ENCODE assay signal across 1 cellular context in the genomic region with DNA sequence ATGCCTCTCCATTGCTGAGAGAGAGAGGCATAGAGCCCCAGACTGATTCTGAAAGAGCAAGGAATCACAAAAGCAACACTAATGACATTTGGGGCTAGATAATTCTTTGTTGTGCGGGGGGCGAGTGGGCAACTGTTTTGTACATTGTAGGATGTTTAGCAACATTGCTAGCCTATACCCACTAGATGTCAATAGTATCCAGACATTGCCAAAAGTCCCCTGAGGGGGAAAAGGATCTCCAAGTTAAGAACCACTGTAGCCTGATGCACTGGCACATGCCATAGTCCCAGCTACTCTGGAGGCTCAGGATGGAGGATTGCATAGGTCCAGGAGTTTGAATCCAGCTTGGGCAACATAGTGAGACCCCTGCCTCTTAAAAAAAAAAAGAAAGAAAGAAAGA.
TF ChIP-seq lines count a peak whose summit lies in the region.

No MANE protein-coding gene starts in this region.

TF ChIP-seq in H1, 55 proteins besides CTCF, POLR2A, EP300 and RAD21 (continued from another document):
- TF ChIP-seq E2F6 (IDR thresholded peaks at IDR 0.05) (no peak), SRF (IDR thresholded peaks at IDR 0.05; ENCODE audit: low read depth, low read length) (no peak), RFX5 (IDR thresholded peaks at IDR 0.05; ENCODE audit: borderline replicate concordance, low read depth, low read length) (no peak), MAFK (IDR thresholded peaks at IDR 0.05; ENCODE audit: low read depth, low read length) (no peak), SIN3A (conservative IDR thresholded peaks at IDR 0.05 in 1 of 2, IDR thresholded peaks at IDR 0.05 in 1 of 2; ENCODE audit: low read depth in 1 of 2, low read length in 2 of 2) (no peak), CEBPB (IDR thresholded peaks at IDR 0.05; ENCODE audit: low read depth, low read length) (no peak), GTF2F1 (IDR thresholded peaks at IDR 0.05; ENCODE audit: borderline replicate concordance, low read depth, low read length) (no peak), ZNF274 (IDR thresholded peaks at IDR 0.05; ENCODE audit: borderline replicate concordance, extremely low read depth, low read length) (no peak), SIX5 (IDR thresholded peaks at IDR 0.05; ENCODE audit: low read depth, low read length) (no peak), JUN (IDR thresholded peaks at IDR 0.05; ENCODE audit: low read depth, low read length) (no peak), TAF1 (IDR thresholded peaks at IDR 0.05; ENCODE audit: low read depth, low read length) (no peak), RBBP5 (IDR thresholded peaks at IDR 0.05; ENCODE audit: borderline replicate concordance, low read depth, low read length) (no peak), SP4 (IDR thresholded peaks at IDR 0.05; ENCODE audit: low read length) (no peak), SUZ12 (IDR thresholded peaks at IDR 0.05; ENCODE audit: low read length) (no peak), SIRT6 (IDR thresholded peaks at IDR 0.05; ENCODE audit: low read length) (no peak)
- TF ChIP-seq, protein P1, sequence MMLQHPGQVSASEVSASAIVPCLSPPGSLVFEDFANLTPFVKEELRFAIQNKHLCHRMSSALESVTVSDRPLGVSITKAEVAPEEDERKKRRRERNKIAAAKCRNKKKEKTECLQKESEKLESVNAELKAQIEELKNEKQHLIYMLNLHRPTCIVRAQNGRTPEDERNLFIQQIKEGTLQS (IDR thresholded peaks at IDR 0.05; ENCODE audit: insufficient read depth, low read depth, low read length) = no peak
TF ChIP-seq in H1: peak in this region for 0.
